ENCODE assay signal across 8 cellular contexts in genomic region chr7:149196151-149196704, GRCh38. TPM values are rescaled to one million over a fixed set of nuclear protein-coding genes. Genes with fewer than 3 reads are reported as not detected.
DNase-seq lines count a peak whose midpoint lies in the region; ATAC-seq and TF ChIP-seq lines count a peak whose summit lies in the region.

No MANE protein-coding gene starts in this region.

- H2BK12ac ChIP-seq in H9 (ENCODE audit: insufficient read length, low read depth, low read length) = no peak overlapping the region

- H4K5ac ChIP-seq in H9 (ENCODE audit: insufficient read length, low read depth, low read length) = no peak overlapping the region

- intact Hi-C loops in Caco-2 (cut with micrococcal nuclease; ENCODE audit: unreplicated experiment) = no loop called here
- intact Hi-C loops in naive thymus-derived CD4-positive, alpha-beta T cell (cut with micrococcal nuclease) = loop anchor here (1.0 to 10.0 kb wide), 7 partner anchors 41 to 426 kb away; partner anchors contain the start of genes ZNF746 (in 2 of the 2), PDIA4 (in 1 of the 2), ZNF212 (in 1 of the 2) and ZNF425 (in 1 of the 2)

- no peak overlapping the region for H3K14ac ChIP-seq in H9 (ENCODE audit: insufficient read depth, low read length)

- H3K56ac ChIP-seq in H9 (ENCODE audit: insufficient read length, low read depth, low read length) = no peak overlapping the region

- no peak overlapping the region for H4K91ac ChIP-seq in H9 (ENCODE audit: insufficient read length, low read depth, low read length)

- H2BK20ac ChIP-seq in H9 (ENCODE audit: low read depth, low read length, poor library complexity, severe bottlenecking) = no peak overlapping the region

- H3K23ac ChIP-seq in H9 (ENCODE audit: insufficient read length, low read depth, low read length) = no peak overlapping the region

- H3K4me1 ChIP-seq in Caco-2 = no peaks in the 10 kb centered on the region; the same call in 1 of the 2 replicates
- no peaks in the 10 kb centered on the region for H3K4me1 ChIP-seq in H9 (ENCODE audit: insufficient read depth, low read length)
- no peaks in the 10 kb centered on the region for H3K4me1 ChIP-seq in SJCRH30
- H3K4me1 ChIP-seq in naive thymus-derived CD4-positive, alpha-beta T cell (ENCODE audit: control insufficient read depth in 2 of 2, insufficient read depth in 2 of 2, low read length in 2 of 2) = peaks cover 6 to 8% of the 10 kb centered on the region in 2 donors

- peaks cover 32% of the 10 kb centered on the region for H3K36me3 Mint-ChIP-seq in Caco-2 (ENCODE audit: insufficient read depth, unreplicated experiment)
- peaks cover 29 to 43% (median 42%) of the 10 kb centered on the region in 3 experiments for H3K36me3 Mint-ChIP-seq in H9 (ENCODE audit: insufficient read depth in 1 of 3, low read depth in 3 of 3)
- H3K36me3 Mint-ChIP-seq in naive thymus-derived CD4-positive, alpha-beta T cell = peaks cover 14 to 26% (median 23%) of the 10 kb centered on the region in 5 donors

- H2BK120ac ChIP-seq in H9 (ENCODE audit: low read depth, low read length, poor library complexity, severe bottlenecking) = no peak overlapping the region

- no peak overlapping the region for H2AK5ac ChIP-seq in H9 (ENCODE audit: insufficient read length, low read length)

- TF ChIP-seq CTCF in Caco-2 (IDR thresholded peaks at IDR 0.05; ENCODE audit: insufficient read depth in 1 of 2, low read depth in 1 of 2, low read length in 1 of 2, severe bottlenecking in 1 of 2, unreplicated experiment in 1 of 2) (no peak), H9 (conservative IDR thresholded peaks at IDR 0.05) (no peak)

- H2BK15ac ChIP-seq in H9 (ENCODE audit: low read depth, low read length) = no peak overlapping the region

- H3T11ph ChIP-seq in H9 (ENCODE audit: low read length) = no peak overlapping the region

- H2BK5ac ChIP-seq in H9 (ENCODE audit: insufficient read length, low read length) = no peak overlapping the region

- peaks cover 3% of the 10 kb centered on the region; the same call in 1 of the 2 replicates for H3K79me2 ChIP-seq in H9 (ENCODE audit: insufficient read depth, low read length)

- H3K9me3 Mint-ChIP-seq in Caco-2 (ENCODE audit: unreplicated experiment) (no peaks in the 10 kb centered on the region), H9 (no peaks in the 10 kb centered on the region; a peak in 1 of 5 replicates)
- H3K9me3 Mint-ChIP-seq in naive thymus-derived CD4-positive, alpha-beta T cell = no peaks in the 10 kb centered on the region

- no peaks in the 10 kb centered on the region for H3K27me3 Mint-ChIP-seq in Caco-2 (ENCODE audit: insufficient read depth, unreplicated experiment)
- H3K27me3 Mint-ChIP-seq in H9 (ENCODE audit: low read depth) = no peaks in the 10 kb centered on the region
- no peaks in the 10 kb centered on the region for H3K27me3 Mint-ChIP-seq in naive thymus-derived CD4-positive, alpha-beta T cell

- CTCF ChIA-PET in Caco-2 (lab: Charles Lee) = interaction anchor here (1.3 to 2.0 kb wide), 6 partner anchors 47 to 191 kb away, joined by 3 to 20 read pairs (median 8); partner anchors contain the start of genes ZNF398 and ZNF783
- CTCF ChIA-PET in naive thymus-derived CD4-positive, alpha-beta T cell (lab: Charles Lee) = interaction anchor here (1.2 kb wide), 1 partner anchor 16 kb away, joined by 3 read pairs; no protein-coding TSS in a partner anchor

- peak overlapping the region; percentile 53 for H3K4me2 ChIP-seq in H9 (ENCODE audit: insufficient read depth, insufficient read length, low read length)

- no TSS peak for BruUV-seq in Caco-2 (replicated peaks; lab: Mats Ljungman, UMichigan)

- WGBS in H9 (ENCODE audit: extremely low coverage, insufficient read length, low lambda C conversion rate) = no CpG with 5 or more reads among the region's 17 CpGs

- no peak overlapping the region for H2AFZ ChIP-seq in H9 (ENCODE audit: low read length)

- H3K4me3 Mint-ChIP-seq in Caco-2 (ENCODE audit: unreplicated experiment) = peak overlapping the region; percentile 85
- peak overlapping the region; percentile 89 to 95 for H3K4me3 Mint-ChIP-seq in H9
- peak overlapping the region; percentile 83 to 94 (median 90) for H3K4me3 Mint-ChIP-seq in naive thymus-derived CD4-positive, alpha-beta T cell

- POLR2A ChIA-PET in Caco-2 (lab: Charles Lee) = interaction anchor here (1.4 to 2.0 kb wide), 2 partner anchors 9 to 66 kb away, joined by 6 to 13 read pairs; partner anchors contain the start of gene ZNF783
- POLR2A ChIA-PET in naive thymus-derived CD4-positive, alpha-beta T cell (lab: Charles Lee) = interaction anchor here (1.1 to 1.7 kb wide), 3 partner anchors 49 to 65 kb away, joined by 3 to 12 read pairs (median 6); partner anchors contain the start of genes ZNF398 and ZNF783

- peak overlapping the region; percentile 87 for H3K27ac Mint-ChIP-seq in Caco-2 (ENCODE audit: unreplicated experiment)
- H3K27ac Mint-ChIP-seq in H9 = peak overlapping the region in 2 of 3 experiments; percentile 83 to 93; a peak in 5 of 7 replicates
- H3K27ac Mint-ChIP-seq in naive thymus-derived CD4-positive, alpha-beta T cell = peak overlapping the region; percentile 79 to 97 (median 86)

- H3K27me3 ChIP-seq in Caco-2 (replicated peaks; ENCODE audit: control insufficient read depth, insufficient read depth, low read length) (no peaks in the 10 kb centered on the region), H9 (ENCODE audit: insufficient read depth, low read length) (no peaks in the 10 kb centered on the region), SJCRH30 (no peaks in the 10 kb centered on the region)
- no peaks in the 10 kb centered on the region for H3K27me3 ChIP-seq in naive thymus-derived CD4-positive, alpha-beta T cell (ENCODE audit: control insufficient read depth in 2 of 2, insufficient read depth in 2 of 2, low read length in 2 of 2)

- DNase-seq in Caco-2 (no peak), H9 (no peak), SJCRH30 (peak; percentile 23 to 47), dermis blood vessel endothelial cell (peak; percentile 34), T-helper 9 cell (no peak)
- peak in 7 of 9 donors; percentile 7 to 34 (median 18) for DNase-seq in naive thymus-derived CD4-positive, alpha-beta T cell
- DNase-seq in effector CD4-positive, alpha-beta T cell = no peak

- H4K20me1 ChIP-seq in H9 (ENCODE audit: control insufficient read depth, insufficient read depth, insufficient read length) = no peaks in the 10 kb centered on the region

- H3K9me3 ChIP-seq in Caco-2 = no peaks in the 10 kb centered on the region
- no peaks in the 10 kb centered on the region for H3K9me3 ChIP-seq in H9 (ENCODE audit: control insufficient read depth, low read depth, low read length)
- no peaks in the 10 kb centered on the region for H3K9me3 ChIP-seq in SJCRH30 (replicated peaks)
- H3K9me3 ChIP-seq in naive thymus-derived CD4-positive, alpha-beta T cell (ENCODE audit: control insufficient read depth in 2 of 3, low read length in 3 of 3) = no peaks in the 10 kb centered on the region

- no peaks in the 10 kb centered on the region for H3K4me1 Mint-ChIP-seq in Caco-2 (ENCODE audit: low read depth, unreplicated experiment)
- H3K4me1 Mint-ChIP-seq in H9 = peaks cover 12 to 21% of the 10 kb centered on the region in 2 experiments
- H3K4me1 Mint-ChIP-seq in naive thymus-derived CD4-positive, alpha-beta T cell = peaks cover 24 to 53% (median 41%) of the 10 kb centered on the region in 7 donors

- H3K4me3 ChIP-seq in Caco-2 (ENCODE audit: low read depth, low read length) = peak overlapping the region; percentile 94
- H3K4me3 ChIP-seq in SJCRH30 = peak overlapping the region; percentile 84
- peak overlapping the region; percentile 65 for H3K4me3 ChIP-seq in naive thymus-derived CD4-positive, alpha-beta T cell (ENCODE audit: low read length)

- H4K8ac ChIP-seq in H9 (replicated peaks; ENCODE audit: insufficient read length, low read depth, low read length) = no peak overlapping the region

- H3K23me2 ChIP-seq in H9 (ENCODE audit: insufficient read length, low read depth, low read length, poor library complexity, severe bottlenecking) = peaks cover 7% of the 10 kb centered on the region

- H3K18ac ChIP-seq in H9 (ENCODE audit: insufficient read length, low read depth, low read length) = no peak overlapping the region

- H3K36me3 ChIP-seq in Caco-2 (ENCODE audit: control insufficient read depth, insufficient read depth, low read length) = peaks cover 6% of the 10 kb centered on the region
- peaks cover 35% of the 10 kb centered on the region for H3K36me3 ChIP-seq in SJCRH30
- peaks cover 0 to 35% (median 2%) of the 10 kb centered on the region in 3 experiments for H3K36me3 ChIP-seq in naive thymus-derived CD4-positive, alpha-beta T cell (ENCODE audit: control insufficient read depth in 2 of 3, insufficient read depth in 3 of 3, low read length in 3 of 3)

- ATAC-seq in naive thymus-derived CD4-positive, alpha-beta T cell = peak; percentile 2
- no peak for ATAC-seq in HG03457 (IDR thresholded peaks at IDR 0.05; ENCODE audit: unreplicated experiment)

- H3K79me1 ChIP-seq in H9 (ENCODE audit: insufficient read depth, low read depth, low read length, poor library complexity, severe bottlenecking) = peaks cover 3% of the 10 kb centered on the region

- no peak overlapping the region for H3K4ac ChIP-seq in H9 (ENCODE audit: low read depth, low read length)

- H3K27ac ChIP-seq in H9 (ENCODE audit: insufficient read length, low read depth, low read length) = no peak overlapping the region
- peak overlapping the region; percentile 45 for H3K27ac ChIP-seq in SJCRH30
- peak overlapping the region; percentile 73 for H3K27ac ChIP-seq in naive thymus-derived CD4-positive, alpha-beta T cell (ENCODE audit: low read depth, low read length)

- H3K9ac ChIP-seq in H9 (ENCODE audit: extremely low read depth, insufficient read length, low read length) = peak overlapping the region; percentile 77

RNA-seq across cellular contexts. Expression of gene ZNF282, which starts 0.9 kb away (rescaled TPM):
- 35.7 and 44.0 TPM in 2 replicates for total RNA-seq in Caco-2 (2022)
- 39.0 and 39.9 TPM in 2 replicates for total RNA-seq in H9 (2021)
- 21.0 and 27.5 TPM in 2 replicates for total RNA-seq in SJCRH30 (2014; rRNA removed; shearing (Covaris generic))
- 31.3 and 61.8 TPM in 2 replicates for total RNA-seq in dermis blood vessel endothelial cell
- total RNA-seq in naive thymus-derived CD4-positive, alpha-beta T cell = 10 to 100 TPM; 12.1 to 36.7 (median 15.1) TPM
- 1 to 10 TPM in 1 of 2 donors, under 1 TPM in 1; 0.83 to 1.1 TPM for polyA plus RNA-seq in naive thymus-derived CD4-positive, alpha-beta T cell

RNA-seq across cellular contexts. Expression of gene ZNF212, which starts 43.2 kb away (rescaled TPM):
- total RNA-seq in Caco-2 (2022) (15.9 and 18.6 TPM in 2 replicates), H9 (2021) (21.1 and 22.9 TPM in 2 replicates), dermis blood vessel endothelial cell (3.7 and 4.6 TPM in 2 replicates)
- 10.0 and 11.5 TPM in 2 replicates for total RNA-seq in SJCRH30 (2014; rRNA removed; shearing (Covaris generic))
- total RNA-seq in naive thymus-derived CD4-positive, alpha-beta T cell = 10 to 100 TPM; 10.4 to 20.6 (median 13.3) TPM
- polyA plus RNA-seq in naive thymus-derived CD4-positive, alpha-beta T cell = 10 to 100 TPM in 1 of 2 donors, 1 to 10 TPM in 1; 5.9 to 11.4 TPM

RNA-seq across cellular contexts. Expression of gene ZNF398, which starts 49.0 kb away (rescaled TPM):
- total RNA-seq in Caco-2 (2022) (13.0 and 13.4 TPM in 2 replicates), H9 (2021) (62.1 and 62.4 TPM in 2 replicates), dermis blood vessel endothelial cell (8.7 and 8.8 TPM in 2 replicates)
- 16.4 and 18.5 TPM in 2 replicates for total RNA-seq in SJCRH30 (2014; rRNA removed; shearing (Covaris generic))
- 10 to 100 TPM; 14.6 to 27.9 (median 16.9) TPM for total RNA-seq in naive thymus-derived CD4-positive, alpha-beta T cell
- 10 to 100 TPM in 1 of 2 donors, 1 to 10 TPM in 1; 9.7 to 19.3 TPM for polyA plus RNA-seq in naive thymus-derived CD4-positive, alpha-beta T cell

Comparison
In these comparisons a context has a peak if more than half of its experiments do, and no peak if none do; other contexts are left out.
1. DNase-seq: peak in SJCRH30 (2 of 2), dermis blood vessel endothelial cell (single experiment) and naive thymus-derived CD4-positive, alpha-beta T cell (7 of 9); none in Caco-2 (0 of 2), H9 (single experiment), effector CD4-positive, alpha-beta T cell (single experiment) and T-helper 9 cell (single experiment).
2. Peak in every context shown above with its lines, with median percentiles within 50 percentile points of each other: H3K4me3 ChIP-seq, H3K27ac Mint-ChIP-seq and H3K4me3 Mint-ChIP-seq.